ENCODE assay signal across 8 cellular contexts in the genomic region with DNA sequence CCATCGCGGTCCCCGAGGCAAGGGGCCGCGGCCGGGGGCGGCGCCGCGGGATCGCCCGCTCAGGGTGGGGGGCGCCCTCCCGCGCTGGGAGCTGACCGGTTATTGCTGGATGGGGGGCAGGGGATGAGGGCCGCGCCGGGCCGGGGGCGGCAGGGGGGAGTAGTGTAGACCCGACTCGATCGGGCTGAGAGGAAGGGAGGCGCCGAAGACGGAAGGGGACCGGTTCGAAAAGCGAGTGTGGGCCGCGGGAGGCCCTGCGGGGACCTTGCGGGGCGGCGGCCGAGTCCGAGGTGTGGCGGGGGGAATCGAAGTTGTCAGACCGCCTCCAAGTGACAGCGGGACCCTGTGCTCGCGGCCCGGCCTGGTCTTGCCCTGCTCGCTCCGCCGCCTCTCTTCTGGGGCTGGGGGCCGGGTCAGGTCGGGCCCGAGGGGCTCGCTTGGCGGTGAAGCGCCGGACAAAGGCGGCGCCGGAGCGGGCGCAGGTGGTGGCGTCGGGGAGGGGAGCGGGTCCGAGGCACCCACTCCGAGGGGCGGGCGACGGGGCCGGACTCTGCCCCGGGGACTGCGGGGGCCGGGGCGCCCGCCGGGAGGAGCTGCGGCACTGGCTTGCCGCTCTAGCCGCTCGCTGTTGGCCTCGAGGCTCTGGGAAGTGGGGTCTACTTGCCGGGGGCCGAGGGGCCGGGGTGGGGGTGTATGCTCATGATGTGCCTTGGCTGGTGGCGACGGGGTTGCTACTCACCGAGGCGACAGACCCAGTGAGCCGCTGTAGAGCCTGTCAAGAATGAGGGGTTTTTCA. TPM values are rescaled to one million over a fixed set of nuclear protein-coding genes. Genes with fewer than 3 reads are reported as not detected.
DNase-seq lines count a peak whose midpoint lies in the region; ATAC-seq and TF ChIP-seq lines count a peak whose summit lies in the region.

No MANE protein-coding gene starts in this region.

- peaks cover 65% of the 10 kb centered on the region for H3K4me1 ChIP-seq in HUES6 (ENCODE audit: control insufficient read depth, insufficient read depth, low read length)
- H3K4me1 ChIP-seq in spleen: peaks cover 16 to 82% (median 61%) of the 10 kb centered on the region in 6 donors

- H3K9me3 Mint-ChIP-seq in activated naive CD4-positive, alpha-beta T cell treated with anti-CD3 and anti-CD28 coated beads for 36 hours: no peaks in the 10 kb centered on the region

- peaks cover 32% of the 10 kb centered on the region for H3K27me3 Mint-ChIP-seq in activated naive CD4-positive, alpha-beta T cell treated with anti-CD3 and anti-CD28 coated beads for 36 hours (ENCODE audit: low read depth)

- peaks cover 57% of the 10 kb centered on the region for H3K4me1 Mint-ChIP-seq in activated naive CD4-positive, alpha-beta T cell treated with anti-CD3 and anti-CD28 coated beads for 36 hours (ENCODE audit: low read depth)

- WGBS in spleen, 5 donors: 0 to 2% (median 1%) methylated on average over 21 to 88 of the region's 88 CpGs

- CTCF ChIA-PET in activated naive CD4-positive, alpha-beta T cell treated with anti-CD3 and anti-CD28 coated beads for 36 hours (lab: Charles Lee): interaction anchor here (0.7 to 2.6 kb wide), 10 partner anchors 7 to 163 kb away, joined by 3 to 21 read pairs (median 4); a partner anchor contains a TSS

- H3K4me3 ChIP-seq in HUES6 (ENCODE audit: low read depth, low read length) (peak overlapping the region; percentile 72), iPS-11a (ENCODE audit: low read depth, low read length) (peak overlapping the region; percentile 65), spleen (peak overlapping the region; percentile 58 to 97 (median 90))

- peak overlapping the region; percentile 54 for H3K27ac Mint-ChIP-seq in activated naive CD4-positive, alpha-beta T cell treated with anti-CD3 and anti-CD28 coated beads for 36 hours

- H3K27ac ChIP-seq in HUES6 (ENCODE audit: low read depth, low read length) (no peak overlapping the region), spleen (peak overlapping the region in 5 of 8 donors; percentile 8 to 87 (median 43))

- no peaks in the 10 kb centered on the region for H3K36me3 ChIP-seq in HUES6 (ENCODE audit: control insufficient read depth, insufficient read depth, low read length)
- no peaks in the 10 kb centered on the region for H3K36me3 ChIP-seq in spleen

- peak overlapping the region; percentile 65 for H3K9ac ChIP-seq in HUES6 (ENCODE audit: low read length)

- H3K36me3 Mint-ChIP-seq in activated naive CD4-positive, alpha-beta T cell treated with anti-CD3 and anti-CD28 coated beads for 36 hours (ENCODE audit: low read depth): no peaks in the 10 kb centered on the region

- intact Hi-C loops in activated naive CD4-positive, alpha-beta T cell treated with anti-CD3 and anti-CD28 coated beads for 36 hours (cut with micrococcal nuclease): loop anchor here (1.0 to 2.0 kb wide), 5 partner anchors 10 to 153 kb away; a partner anchor contains a TSS
- intact Hi-C loops in spleen (cut with DNase I; ENCODE audit: low total_unique reads): no loop called here

- H3K27me3 ChIP-seq in HUES6 (ENCODE audit: control insufficient read depth, insufficient read depth, low read length) (peaks cover 15% of the 10 kb centered on the region; the same call in 1 of the 2 replicates), spleen (replicated peaks in 1 of 7) (peaks cover 0 to 45% (median 9%) of the 10 kb centered on the region in 7 donors)

- TF ChIP-seq POLR2A in spleen (IDR thresholded peaks at IDR 0.05): no peak

- DNase-seq in ELF-1 (ENCODE audit: low read depth, low spot score): peak; percentile 20
- peak; percentile 40 for DNase-seq in activated naive CD4-positive, alpha-beta T cell treated with anti-CD3 and anti-CD28 coated beads for 36 hours
- peak; percentile 88 for DNase-seq in spleen
- DNase-seq in LoVo (ENCODE audit: low spot score): no peak
- no peak for DNase-seq in Kasumi-1 (lab: John Stamatoyannopoulos, UW)

- no peak for ATAC-seq in GM21737 (IDR thresholded peaks at IDR 0.05; ENCODE audit: unreplicated experiment)

- H3K9me3 ChIP-seq in HUES6 (ENCODE audit: control insufficient read depth, insufficient read depth, low read depth, low read length): no peaks in the 10 kb centered on the region
- no peaks in the 10 kb centered on the region for H3K9me3 ChIP-seq in spleen

- H3K4me3 Mint-ChIP-seq in activated naive CD4-positive, alpha-beta T cell treated with anti-CD3 and anti-CD28 coated beads for 36 hours: peak overlapping the region; percentile 84

- peak in 5 of 11 experiments; percentile 6 to 41 (median 24) for TF ChIP-seq CTCF in spleen (IDR thresholded peaks at IDR 0.05 in 8 of 11, conservative IDR thresholded peaks at IDR 0.05 in 3 of 11)

RNA-seq across cellular contexts. Expression of a gene that starts 1.2 kb away (rescaled TPM):
- total RNA-seq in activated naive CD4-positive, alpha-beta T cell treated with anti-CD3 and anti-CD28 coated beads for 36 hours: 10 to 100 TPM in 1 of 2 experiments, 1 to 10 TPM in 1; 9.9 to 11.7 TPM
- total RNA-seq in spleen: 10 to 100 TPM; 13.5 to 27.0 (median 22.2) TPM
- polyA plus RNA-seq in spleen: 10 to 100 TPM in 1 of 3 donors, 1 to 10 TPM in 2; 7.4 to 14.2 (median 8.7) TPM

RNA-seq across cellular contexts. Expression of a gene that starts 28.9 kb away (rescaled TPM):
- 1 to 10 TPM; 4.4 to 4.6 TPM for total RNA-seq in activated naive CD4-positive, alpha-beta T cell treated with anti-CD3 and anti-CD28 coated beads for 36 hours
- 10 to 100 TPM; 12.0 to 18.5 (median 15.3) TPM for total RNA-seq in spleen
- polyA plus RNA-seq in spleen: 10 to 100 TPM in 1 of 3 donors, 1 to 10 TPM in 2; 7.1 to 10.6 (median 9.0) TPM

RNA-seq across cellular contexts. Expression of a gene that starts 36.3 kb away (rescaled TPM):
- total RNA-seq in activated naive CD4-positive, alpha-beta T cell treated with anti-CD3 and anti-CD28 coated beads for 36 hours: 10 to 100 TPM; 33.1 to 34.1 TPM
- total RNA-seq in spleen: 10 to 100 TPM; 39.6 to 93.9 (median 61.6) TPM
- polyA plus RNA-seq in spleen: 10 to 100 TPM; 25.1 to 44.4 (median 35.1) TPM

RNA-seq across cellular contexts. Expression of a gene that starts 59.4 kb away (rescaled TPM):
- total RNA-seq in activated naive CD4-positive, alpha-beta T cell treated with anti-CD3 and anti-CD28 coated beads for 36 hours: 10 to 100 TPM; 60.7 to 62.1 TPM
- 10 to 100 TPM in 4 of 7 donors, 1 to 10 TPM in 3; 8.3 to 16.8 (median 11.5) TPM for total RNA-seq in spleen
- polyA plus RNA-seq in spleen: 10 to 100 TPM in 1 of 3 donors, 1 to 10 TPM in 2; 6.0 to 10.3 (median 9.0) TPM

Comparison
In these comparisons a context has a peak if more than half of its experiments do, and no peak if none do; other contexts are left out.
1. DNase-seq: peak in ELF-1 (single experiment), activated naive CD4-positive, alpha-beta T cell treated with anti-CD3 and anti-CD28 coated beads for 36 hours (single experiment) and spleen (single experiment); none in LoVo (single experiment) and Kasumi-1 (0 of 2).
2. Peak in every context shown above with its lines, with median percentiles within 50 percentile points of each other: H3K4me3 ChIP-seq.